In the genomic region with DNA sequence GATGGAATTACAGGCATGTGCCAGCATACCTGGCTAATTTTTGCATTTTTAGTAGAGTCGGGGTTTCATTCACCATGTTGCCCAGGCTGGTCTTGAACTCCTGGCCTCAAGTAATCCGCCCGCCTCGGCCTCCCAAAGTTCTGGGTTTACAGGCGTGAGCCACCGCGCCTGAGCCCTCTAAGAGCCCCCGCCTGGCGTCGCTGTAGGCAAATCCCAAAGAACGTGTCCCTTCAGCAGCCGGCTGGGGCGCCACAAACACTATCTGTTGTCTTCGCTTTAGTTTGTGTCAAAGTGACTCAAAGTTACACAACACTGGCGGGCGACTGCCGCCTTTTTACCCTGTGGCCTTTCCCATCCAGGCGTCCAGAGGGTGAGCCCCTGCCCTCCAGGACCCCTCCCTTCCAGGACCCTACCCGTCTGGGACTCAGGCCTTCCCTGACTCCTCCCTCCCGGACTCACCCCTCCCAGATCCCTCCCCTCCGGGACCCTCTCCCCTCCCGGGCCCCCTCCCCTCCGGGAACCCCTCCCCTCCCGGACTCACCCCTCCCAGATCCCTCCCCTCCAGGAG, we compare ENCODE assay signal across 1 cellular context.
TF ChIP-seq lines count a peak whose summit lies in the region.

No MANE protein-coding gene starts in this region.

TF ChIP-seq in WTC11, 78 proteins besides CTCF, POLR2A, EP300 and RAD21 (continued from another document):
- TF ChIP-seq, protein P1, sequence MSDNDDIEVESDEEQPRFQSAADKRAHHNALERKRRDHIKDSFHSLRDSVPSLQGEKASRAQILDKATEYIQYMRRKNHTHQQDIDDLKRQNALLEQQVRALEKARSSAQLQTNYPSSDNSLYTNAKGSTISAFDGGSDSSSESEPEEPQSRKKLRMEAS (CRISPR knock-in tag; IDR thresholded peaks at IDR 0.05) = 0 out of 2 replicates have a peak, but pooled peaks have one; percentile 28
- peak; percentile 53; the same call in 1 of the 2 replicates for TF ChIP-seq TEAD1 (CRISPR knock-in tag; IDR thresholded peaks at IDR 0.05)
- TF ChIP-seq, protein P2, sequence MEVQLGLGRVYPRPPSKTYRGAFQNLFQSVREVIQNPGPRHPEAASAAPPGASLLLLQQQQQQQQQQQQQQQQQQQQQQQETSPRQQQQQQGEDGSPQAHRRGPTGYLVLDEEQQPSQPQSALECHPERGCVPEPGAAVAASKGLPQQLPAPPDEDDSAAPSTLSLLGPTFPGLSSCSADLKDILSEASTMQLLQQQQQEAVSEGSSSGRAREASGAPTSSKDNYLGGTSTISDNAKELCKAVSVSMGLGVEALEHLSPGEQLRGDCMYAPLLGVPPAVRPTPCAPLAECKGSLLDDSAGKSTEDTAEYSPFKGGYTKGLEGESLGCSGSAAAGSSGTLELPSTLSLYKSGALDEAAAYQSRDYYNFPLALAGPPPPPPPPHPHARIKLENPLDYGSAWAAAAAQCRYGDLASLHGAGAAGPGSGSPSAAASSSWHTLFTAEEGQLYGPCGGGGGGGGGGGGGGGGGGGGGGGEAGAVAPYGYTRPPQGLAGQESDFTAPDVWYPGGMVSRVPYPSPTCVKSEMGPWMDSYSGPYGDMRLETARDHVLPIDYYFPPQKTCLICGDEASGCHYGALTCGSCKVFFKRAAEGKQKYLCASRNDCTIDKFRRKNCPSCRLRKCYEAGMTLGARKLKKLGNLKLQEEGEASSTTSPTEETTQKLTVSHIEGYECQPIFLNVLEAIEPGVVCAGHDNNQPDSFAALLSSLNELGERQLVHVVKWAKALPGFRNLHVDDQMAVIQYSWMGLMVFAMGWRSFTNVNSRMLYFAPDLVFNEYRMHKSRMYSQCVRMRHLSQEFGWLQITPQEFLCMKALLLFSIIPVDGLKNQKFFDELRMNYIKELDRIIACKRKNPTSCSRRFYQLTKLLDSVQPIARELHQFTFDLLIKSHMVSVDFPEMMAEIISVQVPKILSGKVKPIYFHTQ (CRISPR knock-in tag; IDR thresholded peaks at IDR 0.05) = no peak
- 0 out of 2 replicates have a peak, but pooled peaks have one; percentile 43 for TF ChIP-seq PRRX2 (CRISPR knock-in tag; IDR thresholded peaks at IDR 0.05)
- peak; percentile 90 for TF ChIP-seq GABPB1 (CRISPR knock-in tag; IDR thresholded peaks at IDR 0.05)
